In the genomic region with DNA sequence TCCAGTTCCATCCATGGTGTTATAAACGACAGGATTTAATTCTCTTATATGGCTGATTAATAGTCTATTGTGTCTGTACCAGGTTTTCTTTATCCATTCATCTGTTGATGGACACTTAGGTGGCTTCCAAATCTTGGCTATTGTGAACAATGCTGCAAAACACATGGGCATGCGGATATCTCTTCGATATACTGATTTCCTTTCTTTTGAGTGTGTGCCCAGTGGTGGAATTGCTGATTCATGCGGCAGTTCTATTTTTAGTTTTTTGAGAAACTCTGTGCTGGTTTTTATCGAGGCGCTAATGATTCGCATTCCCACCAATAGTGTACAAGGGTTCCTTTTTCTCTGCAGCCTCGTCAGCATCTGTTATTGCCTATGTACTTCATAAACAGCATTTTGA, we compare ENCODE assay signal across 23 cellular contexts.
DNase-seq lines count a peak whose midpoint lies in the region; ATAC-seq, FAIRE-seq and TF ChIP-seq lines count a peak whose summit lies in the region.
"Had no signal": no experiment of that assay in that cellular context is flagged by ENCODE, and none has a peak within 500 bp of the region (broad histone marks: within the 10 kb centered on the region; RNA-seq: fewer than 3 reads in every experiment).

No MANE protein-coding gene starts in this region.

- ATAC-seq in left ventricle myocardium superior (peak; percentile 36), Right ventricle myocardium inferior (no peak), GM18520 (IDR thresholded peaks at IDR 0.05; ENCODE audit: unreplicated experiment) (no peak), HG03432 (IDR thresholded peaks at IDR 0.05; ENCODE audit: unreplicated experiment) (no peak)
- ATAC-seq: A549, SK-N-SH treated with all-trans-retinoic acid at 6 μM for 48 hours had no signal

- H3K36me3 ChIP-seq in astrocyte (ENCODE audit: insufficient read depth, low read length) (no peaks in the 10 kb centered on the region), mesenchymal stem cell (ENCODE audit: control insufficient read depth in 1 of 2, insufficient read depth in 2 of 2, low read depth in 1 of 2, low read length in 2 of 2) (no peaks in the 10 kb centered on the region), A673 (ENCODE audit: insufficient read depth, low read length, poor library complexity, severe bottlenecking) (no peaks in the 10 kb centered on the region)
- H3K36me3 ChIP-seq: BE2C, HAP-1 had no signal

- H2BK120ac ChIP-seq in mesenchymal stem cell (ENCODE audit: low read depth, low read length): no peak overlapping the region

- H3K36me3 Mint-ChIP-seq in astrocyte (ENCODE audit: low read depth, unreplicated experiment): no peaks in the 10 kb centered on the region
- H3K36me3 Mint-ChIP-seq: CD4-positive, CD25-positive, alpha-beta regulatory T cell had no signal

- TF ChIP-seq CTCF in astrocyte (IDR thresholded peaks at IDR 0.05; ENCODE audit: insufficient read depth, low read depth, low read length) (no peak), A673 (conservative IDR thresholded peaks at IDR 0.05; ENCODE audit: low read depth, low read length) (no peak)

- no peak for FAIRE-seq in astrocyte (lab: Jason Lieb, UNC)
- FAIRE-seq: A549 had no signal

- intact Hi-C loops in left ventricle myocardium superior (cut with micrococcal nuclease): no loop called here
- intact Hi-C loops in Right ventricle myocardium inferior (cut with DNase I): no loop called here
- intact Hi-C loops in A673 (cut with micrococcal nuclease; ENCODE audit: unreplicated experiment): no loop called here

- peak overlapping the region; percentile 38 for H3K27ac Mint-ChIP-seq in astrocyte (ENCODE audit: unreplicated experiment)
- H3K27ac Mint-ChIP-seq: CD4-positive, CD25-positive, alpha-beta regulatory T cell had no signal

- H3K18ac ChIP-seq in mesenchymal stem cell (ENCODE audit: low read depth in 1 of 2, low read length in 2 of 2): no peak overlapping the region

- no peak overlapping the region for H3K4ac ChIP-seq in mesenchymal stem cell (ENCODE audit: low read depth in 1 of 2, low read length in 2 of 2)

- H2BK5ac ChIP-seq in mesenchymal stem cell (ENCODE audit: low read depth, low read length, poor library complexity, severe bottlenecking): no peak overlapping the region

- H3K9me3 ChIP-seq in astrocyte (ENCODE audit: insufficient read depth, low read depth, low read length) (peaks cover 7% of the 10 kb centered on the region), mesenchymal stem cell (ENCODE audit: control insufficient read depth, low read length) (no peaks in the 10 kb centered on the region), A673 (ENCODE audit: low read depth, low read length, poor library complexity, severe bottlenecking) (no peaks in the 10 kb centered on the region)
- H3K9me3 ChIP-seq: A549, BE2C, HAP-1 had no signal

- peaks cover 7% of the 10 kb centered on the region for H3K4me1 Mint-ChIP-seq in astrocyte (ENCODE audit: low read depth, unreplicated experiment)
- H3K4me1 Mint-ChIP-seq: CD4-positive, CD25-positive, alpha-beta regulatory T cell had no signal

- BruUV-seq in A673 (replicated peaks; lab: Mats Ljungman, UMichigan): no TSS peak

- CTCF ChIA-PET in A673 (lab: Charles Lee): interaction anchor here (0.6 kb wide), 1 partner anchor 1042 kb away, joined by 3 read pairs; no protein-coding TSS in a partner anchor

- POLR2A ChIA-PET in A673 (lab: Charles Lee; ENCODE audit: low non-redundant PET): no interaction called here

- H3K9me3 Mint-ChIP-seq in astrocyte (ENCODE audit: unreplicated experiment): no peaks in the 10 kb centered on the region

- no peak overlapping the region for H2AFZ ChIP-seq in astrocyte (ENCODE audit: low read depth, low read length)
- H2AFZ ChIP-seq in mesenchymal stem cell (ENCODE audit: low read depth, low read length): no peak overlapping the region
- H2AFZ ChIP-seq: GM23248 had no signal

- H4K20me1 ChIP-seq in astrocyte (ENCODE audit: insufficient read depth, low read length): no peaks in the 10 kb centered on the region

- H3K27ac ChIP-seq in astrocyte (ENCODE audit: low read depth, low read length) (no peak overlapping the region), mesenchymal stem cell (ENCODE audit: low read length, poor library complexity, severe bottlenecking) (no peak overlapping the region), A673 (ENCODE audit: low read depth, low read length, poor library complexity, severe bottlenecking) (no peak overlapping the region)
- H3K27ac ChIP-seq: A549, GM23248, HL-60, RWPE1 had no signal

- H3K9ac ChIP-seq in astrocyte (ENCODE audit: low read length): no peak overlapping the region
- peak overlapping the region; percentile 58 for H3K9ac ChIP-seq in mesenchymal stem cell (ENCODE audit: low read length)
- H3K9ac ChIP-seq: GM23248 had no signal

- no peak overlapping the region for H3K14ac ChIP-seq in mesenchymal stem cell (ENCODE audit: low read length in 2 of 2)

- no peak overlapping the region for H3K4me3 Mint-ChIP-seq in astrocyte (ENCODE audit: unreplicated experiment)
- H3K4me3 Mint-ChIP-seq: CD4-positive, CD25-positive, alpha-beta regulatory T cell had no signal

- H3K27me3 ChIP-seq in astrocyte (ENCODE audit: insufficient read depth, low read length): no peaks in the 10 kb centered on the region
- no peaks in the 10 kb centered on the region for H3K27me3 ChIP-seq in mesenchymal stem cell (ENCODE audit: control insufficient read depth in 1 of 2, insufficient read depth in 1 of 2, low read length in 2 of 2)
- no peaks in the 10 kb centered on the region for H3K27me3 ChIP-seq in A673 (replicated peaks; ENCODE audit: insufficient read depth, low read depth, low read length, poor library complexity)
- H3K27me3 ChIP-seq: BE2C had no signal

- no peak overlapping the region for H4K8ac ChIP-seq in mesenchymal stem cell (ENCODE audit: low read length)

- no peak for DNase-seq in left ventricle myocardium superior
- DNase-seq in Right ventricle myocardium inferior (ENCODE audit: missing footprints): no peak
- no peak for DNase-seq in astrocyte (ENCODE audit: low read depth)
- DNase-seq in mesenchymal stem cell: no peak
- no peak for DNase-seq in A673 (ENCODE audit: low spot score)
- no peak for DNase-seq in NCI-H2196 (lab: John Stamatoyannopoulos, UW; ENCODE audit: unreplicated experiment)
- DNase-seq: BE2C; CD4-positive, CD25-positive, alpha-beta regulatory T cell; GM23248; KG1; NCI-H1092 treated with DMSO at 0.1 percent for 48 hours; NCI-H1436 treated with DMSO at 0.1 percent for 48 hours; NCI-H2029; NCI-H345; NCI-H524; NCI-H774 had no signal

- H2BK15ac ChIP-seq in mesenchymal stem cell (ENCODE audit: low read depth, poor library complexity, severe bottlenecking): no peak overlapping the region

- 87% methylated on average over 7 of the region's 8 CpGs for WGBS in mesenchymal stem cell

- no peak overlapping the region for H2BK12ac ChIP-seq in mesenchymal stem cell (ENCODE audit: low read length in 2 of 2)

- H3K4me2 ChIP-seq in astrocyte (ENCODE audit: low read length): no peak overlapping the region
- no peak overlapping the region for H3K4me2 ChIP-seq in mesenchymal stem cell (ENCODE audit: low read length, poor library complexity, severe bottlenecking)
- H3K4me2 ChIP-seq: A549 had no signal

- H3K27me3 Mint-ChIP-seq in astrocyte (ENCODE audit: low read depth, unreplicated experiment): peaks cover 3% of the 10 kb centered on the region
- H3K27me3 Mint-ChIP-seq: CD4-positive, CD25-positive, alpha-beta regulatory T cell had no signal

- H3K4me3 ChIP-seq in astrocyte (ENCODE audit: insufficient read depth, low read depth, low read length) (no peak overlapping the region), mesenchymal stem cell (ENCODE audit: insufficient read depth in 1 of 2, low read depth in 1 of 2, low read length in 2 of 2) (peak overlapping the region in 1 of 2 experiments; percentile 70), A673 (ENCODE audit: low read depth, low read length, poor library complexity, severe bottlenecking) (no peak overlapping the region)
- H3K4me3 ChIP-seq: A549, GM23248, HAP-1 had no signal

- no peak overlapping the region for H2AK5ac ChIP-seq in mesenchymal stem cell (ENCODE audit: low read length, severe bottlenecking)

- no peaks in the 10 kb centered on the region for H3K79me1 ChIP-seq in mesenchymal stem cell (replicated peaks; ENCODE audit: low read length, poor library complexity, severe bottlenecking)

- no peak overlapping the region for H3K23ac ChIP-seq in mesenchymal stem cell (ENCODE audit: low read length in 2 of 2)

- H3K4me1 ChIP-seq in astrocyte (ENCODE audit: insufficient read depth, low read length) (no peaks in the 10 kb centered on the region), mesenchymal stem cell (ENCODE audit: control insufficient read depth, insufficient read depth, low read depth, low read length) (no peaks in the 10 kb centered on the region), A673 (ENCODE audit: insufficient read depth, low read length, poor library complexity, severe bottlenecking) (no peaks in the 10 kb centered on the region)
- H3K4me1 ChIP-seq: A549, BE2C, HAP-1 had no signal

- no peak overlapping the region for H4K91ac ChIP-seq in mesenchymal stem cell (ENCODE audit: low read length)

- no peaks in the 10 kb centered on the region for H3K79me2 ChIP-seq in astrocyte (ENCODE audit: insufficient read depth, low read length)
